Comparison of ENCODE assay signal across 8 cellular contexts in genomic region chr12:34218193-34219045, GRCh38.
A peak's percentile ranks its signal among the peaks of the same experiment; 100 is the strongest.
DNase-seq lines count a peak whose midpoint lies in the region; ATAC-seq and TF ChIP-seq lines count a peak whose summit lies in the region.

No MANE protein-coding gene starts in this region.

- H3K9me3 ChIP-seq in lower lobe of right lung: no peaks in the 10 kb centered on the region

- H3K36me3 ChIP-seq in lower lobe of right lung: no peaks in the 10 kb centered on the region

- TF ChIP-seq CTCF in lower lobe of right lung (IDR thresholded peaks at IDR 0.05): peak; percentile 93

- peak overlapping the region; percentile 46 for H3K27ac ChIP-seq in lower lobe of right lung

- peak; percentile 34 for DNase-seq in AG08395 (ENCODE audit: low spot score)
- DNase-seq in NCI-H226: peak; percentile 40
- peak; percentile 37 to 56 for DNase-seq in activated CD4-positive, alpha-beta T cell treated with anti-CD3 and anti-CD28 coated beads for 4 hours
- peak; percentile 56 to 70 for DNase-seq in dermis microvascular lymphatic vessel endothelial cell (ENCODE audit: low read depth in 2 of 2)
- peak; percentile 69 for DNase-seq in lower lobe of right lung
- peak; percentile 28 to 42 (median 34) for DNase-seq in stimulated activated CD4-positive, alpha-beta T cell treated with anti-CD3 and anti-CD28 coated beads, TNF-alpha, amount 100 ng/mL, for 4 hours (ENCODE audit: low read depth in 3 of 3)

- H3K4me3 ChIP-seq in lower lobe of right lung: peak overlapping the region; percentile 58

- H3K27me3 ChIP-seq in lower lobe of right lung (ENCODE audit: low read depth): no peaks in the 10 kb centered on the region

- peak; percentile 95 for ATAC-seq in GM18868 (IDR thresholded peaks at IDR 0.05; ENCODE audit: unreplicated experiment)
- ATAC-seq in HG03159 (IDR thresholded peaks at IDR 0.05; ENCODE audit: unreplicated experiment): peak; percentile 94
- peak; percentile 89 to 91 for ATAC-seq in lower lobe of right lung

- H3K4me1 ChIP-seq in lower lobe of right lung: peaks cover 7% of the 10 kb centered on the region

- intact Hi-C loops in lower lobe of right lung (cut with DNase I): no loop called here

Comparison
In these comparisons a context has a peak if more than half of its experiments do, and no peak if none do; other contexts are left out.
1. Peak in every context shown above with its lines: DNase-seq, ATAC-seq, H3K4me3 ChIP-seq and H3K27ac ChIP-seq.